34 cellular contexts compared by ENCODE assay signal in the genomic region with DNA sequence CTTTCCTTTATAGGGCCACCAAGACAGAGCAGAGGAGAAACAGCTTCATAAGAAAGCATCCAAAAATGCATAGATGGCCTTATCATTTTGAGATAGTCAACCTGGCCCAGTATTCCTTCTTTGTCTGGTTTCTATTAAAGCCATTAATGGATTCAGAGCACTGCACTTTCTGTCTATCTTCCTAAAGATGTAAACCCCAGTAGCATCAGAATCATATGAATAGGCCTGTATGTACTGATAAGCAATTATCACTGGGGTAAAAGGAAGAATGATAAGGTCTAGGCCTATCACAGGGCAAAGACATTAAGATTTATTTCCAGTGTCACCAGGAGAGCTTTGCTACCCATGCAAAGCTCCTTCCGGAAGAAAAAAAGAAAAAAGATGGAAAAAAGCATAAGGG.
DNase-seq lines count a peak whose midpoint lies in the region; ATAC-seq and TF ChIP-seq lines count a peak whose summit lies in the region.
"Had no signal": no experiment of that assay in that cellular context is flagged by ENCODE, and none has a peak within 500 bp of the region (broad histone marks: within the 10 kb centered on the region; RNA-seq: fewer than 3 reads in every experiment).

No MANE protein-coding gene starts in this region.

- TF ChIP-seq EP300 in SK-N-SH (IDR thresholded peaks at IDR 0.05; ENCODE audit: borderline replicate concordance in 1 of 2, low read depth in 1 of 2, low read length in 1 of 2), result peak; percentile 35 to 100; a peak in 3 of 4 replicates

- H3K4me2 ChIP-seq in SK-N-SH, result no peak overlapping the region
- H3K4me2 ChIP-seq: A549, BLaER1 had no signal

- H3K4me3 Mint-ChIP-seq in endothelial cell (ENCODE audit: unreplicated experiment) (no peak overlapping the region), HFFc6 (no peak overlapping the region)
- H3K4me3 Mint-ChIP-seq in activated naive CD8-positive, alpha-beta T cell treated with anti-CD3 and anti-CD28 coated beads for 36 hours, result no peak overlapping the region
- H3K4me3 Mint-ChIP-seq: B cell; CD14-positive monocyte; CD4-positive, alpha-beta memory T cell; CD4-positive, alpha-beta T cell; CD4-positive, CD25-positive, alpha-beta regulatory T cell; CD8-positive, alpha-beta memory T cell; CD8-positive, alpha-beta T cell had no signal

- H4K20me1 ChIP-seq in SK-N-SH (ENCODE audit: insufficient read depth), result no peaks in the 10 kb centered on the region
- H4K20me1 ChIP-seq: BLaER1; BLaER1 treated with 17β-estradiol and CSF1 and Interleukin-3, amounts not matched to agents 10 nM and 100 nM had no signal

- H3K27me3 ChIP-seq in SK-N-SH (ENCODE audit: insufficient read depth), result no peaks in the 10 kb centered on the region
- H3K27me3 ChIP-seq: BE2C; BLaER1; BLaER1 treated with 17β-estradiol and CSF1 and Interleukin-3, amounts not matched to agents 10 nM and 100 nM had no signal

- ATAC-seq in SK-N-SH treated with all-trans-retinoic acid at 6 μM for 48 hours, result no peak; the same call in 2 of the 3 replicates
- ATAC-seq in HG02970 (IDR thresholded peaks at IDR 0.05; ENCODE audit: low FRiP score, unreplicated experiment), result no peak
- ATAC-seq: A549; CD8-positive, alpha-beta T cell had no signal

- no peaks in the 10 kb centered on the region for H3K9me3 ChIP-seq in SK-N-SH
- H3K9me3 ChIP-seq: A549; BE2C; BLaER1; BLaER1 treated with 17β-estradiol and CSF1 and Interleukin-3, amounts not matched to agents 10 nM and 100 nM; Caco-2 had no signal

- H3K4me1 Mint-ChIP-seq in endothelial cell (ENCODE audit: unreplicated experiment) (peaks cover 37% of the 10 kb centered on the region), HFFc6 (ENCODE audit: low read depth) (no peaks in the 10 kb centered on the region)
- H3K4me1 Mint-ChIP-seq in activated naive CD8-positive, alpha-beta T cell treated with anti-CD3 and anti-CD28 coated beads for 36 hours, result no peaks in the 10 kb centered on the region
- H3K4me1 Mint-ChIP-seq: B cell; CD14-positive monocyte; CD4-positive, alpha-beta memory T cell; CD4-positive, CD25-positive, alpha-beta regulatory T cell; CD8-positive, alpha-beta memory T cell had no signal

- no peaks in the 10 kb centered on the region for H3K36me3 ChIP-seq in SK-N-SH (replicated peaks in 1 of 2; ENCODE audit: control insufficient read depth in 1 of 2, insufficient read depth in 2 of 2, low read length in 1 of 2)
- H3K36me3 ChIP-seq: BE2C; BLaER1; BLaER1 treated with 17β-estradiol and CSF1 and Interleukin-3, amounts not matched to agents 10 nM and 100 nM had no signal

- DNase-seq in SK-N-DZ (ENCODE audit: low spot score) (peak; percentile 58), SK-N-SH (peak; percentile 61), endothelial cell (ENCODE audit: low spot score) (no peak), HFFc6 (no peak), NCI-H82 treated with DMSO at 0.1 percent for 48 hours (lab: John Stamatoyannopoulos, UW; ENCODE audit: unreplicated experiment) (no peak)
- DNase-seq in activated naive CD8-positive, alpha-beta T cell treated with anti-CD3 and anti-CD28 coated beads for 36 hours, result no peak
- DNase-seq: 8988T; ACHN; AML-193; BE2C; C1 segment of cervical spinal cord; Caco-2; Calu3; CD4-positive, alpha-beta memory T cell; CD4-positive, alpha-beta T cell; CD4-positive, CD25-positive, alpha-beta regulatory T cell; CD8-positive, alpha-beta memory T cell; CD8-positive, alpha-beta T cell; COR-L47; DMS 273 treated with DMSO at 0.1 percent for 48 hours; DMS153; DMS79; DMS79 treated with DMSO at 0.1 percent for 48 hours; DND-41; EL had no signal

- no peaks in the 10 kb centered on the region for H3F3A ChIP-seq in SK-N-SH (replicated peaks; ENCODE audit: insufficient read depth)

- no peak overlapping the region for H3K9ac ChIP-seq in SK-N-SH
- H3K9ac ChIP-seq: BLaER1; BLaER1 treated with 17β-estradiol and CSF1 and Interleukin-3, amounts not matched to agents 10 nM and 100 nM had no signal

- H3K9me3 Mint-ChIP-seq in endothelial cell (ENCODE audit: unreplicated experiment) (no peaks in the 10 kb centered on the region), HFFc6 (peaks cover 35% of the 10 kb centered on the region)
- H3K9me3 Mint-ChIP-seq in activated naive CD8-positive, alpha-beta T cell treated with anti-CD3 and anti-CD28 coated beads for 36 hours, result peaks cover 2% of the 10 kb centered on the region
- H3K9me3 Mint-ChIP-seq: CD4-positive, alpha-beta T cell had no signal

- peak overlapping the region; percentile 79 for H3K27ac Mint-ChIP-seq in endothelial cell (ENCODE audit: unreplicated experiment)
- H3K27ac Mint-ChIP-seq in HFFc6, result no peak overlapping the region
- H3K27ac Mint-ChIP-seq in activated naive CD8-positive, alpha-beta T cell treated with anti-CD3 and anti-CD28 coated beads for 36 hours, result no peak overlapping the region
- H3K27ac Mint-ChIP-seq: B cell; CD14-positive monocyte; CD4-positive, alpha-beta memory T cell; CD4-positive, alpha-beta T cell; CD4-positive, CD25-positive, alpha-beta regulatory T cell; CD8-positive, alpha-beta memory T cell; CD8-positive, alpha-beta T cell had no signal

- TF ChIP-seq CTCF in SK-N-SH (IDR thresholded peaks at IDR 0.05) (no peak), endothelial cell (IDR thresholded peaks at IDR 0.05; ENCODE audit: unreplicated experiment) (no peak), HFFc6 (IDR thresholded peaks at IDR 0.05) (no peak)

- POLR2A ChIA-PET in SK-N-SH (lab: Yijun Ruan, JAX), result no interaction called here

- H3K4me1 ChIP-seq in SK-N-SH (ENCODE audit: control insufficient read depth in 1 of 2, insufficient read depth in 2 of 2, low read depth in 1 of 2, low read length in 1 of 2), result peaks cover 0 to 14% of the 10 kb centered on the region in 2 experiments; a peak in 2 of 4 replicates
- H3K4me1 ChIP-seq: A549, BLaER1, Caco-2 had no signal

- no peak overlapping the region for H2AFZ ChIP-seq in SK-N-SH (ENCODE audit: low read depth)

- H3K36me3 Mint-ChIP-seq in endothelial cell (ENCODE audit: low read depth, unreplicated experiment) (no peaks in the 10 kb centered on the region), HFFc6 (ENCODE audit: low read depth) (no peaks in the 10 kb centered on the region)
- no peaks in the 10 kb centered on the region for H3K36me3 Mint-ChIP-seq in activated naive CD8-positive, alpha-beta T cell treated with anti-CD3 and anti-CD28 coated beads for 36 hours
- H3K36me3 Mint-ChIP-seq: CD14-positive monocyte; CD4-positive, alpha-beta memory T cell; CD4-positive, CD25-positive, alpha-beta regulatory T cell; CD8-positive, alpha-beta memory T cell; CD8-positive, alpha-beta T cell had no signal

- peak; percentile 44 for TF ChIP-seq RAD21 in SK-N-SH (IDR thresholded peaks at IDR 0.05; ENCODE audit: low read length)

- peaks cover 2% of the 10 kb centered on the region for H3K27me3 Mint-ChIP-seq in endothelial cell (ENCODE audit: unreplicated experiment)
- H3K27me3 Mint-ChIP-seq in HFFc6 (ENCODE audit: insufficient read depth), result no peaks in the 10 kb centered on the region
- no peaks in the 10 kb centered on the region for H3K27me3 Mint-ChIP-seq in activated naive CD8-positive, alpha-beta T cell treated with anti-CD3 and anti-CD28 coated beads for 36 hours
- H3K27me3 Mint-ChIP-seq: B cell; CD4-positive, alpha-beta memory T cell; CD4-positive, alpha-beta T cell; CD4-positive, CD25-positive, alpha-beta regulatory T cell; CD8-positive, alpha-beta memory T cell had no signal

- no peak overlapping the region for H3K4me3 ChIP-seq in SK-N-SH (ENCODE audit: low read depth in 2 of 2, low read length in 1 of 2)
- H3K4me3 ChIP-seq: A549; BLaER1; BLaER1 treated with 17β-estradiol and CSF1 and Interleukin-3, amounts not matched to agents 10 nM and 100 nM had no signal

- H3K27ac ChIP-seq in SK-N-SH (ENCODE audit: low read depth in 2 of 2, low read length in 1 of 2), result peak overlapping the region in 1 of 2 experiments; percentile 99; a peak in 2 of 4 replicates
- H3K27ac ChIP-seq: 22Rv1; A549; BLaER1; BLaER1 treated with 17β-estradiol and CSF1 and Interleukin-3, amounts not matched to agents 10 nM and 100 nM; C4-2B had no signal

- CTCF ChIA-PET in SK-N-SH (lab: Yijun Ruan, JAX), result interaction anchor here (0.7 to 1.6 kb wide), 3 partner anchors 36 to 279 kb away, joined by 3 to 6 read pairs (median 4); no protein-coding TSS in a partner anchor

- no peaks in the 10 kb centered on the region for H3K9me2 ChIP-seq in SK-N-SH

- WGBS in SK-N-SH (ENCODE audit: low lambda C conversion rate), result 34% methylated on average over 1 of the region's 1 CpG

- no peaks in the 10 kb centered on the region for H3K79me2 ChIP-seq in SK-N-SH (ENCODE audit: insufficient read depth)

TF ChIP-seq in SK-N-SH, 30 proteins besides CTCF, POLR2A, EP300 and RAD21 (continues in another document):
- TF ChIP-seq RCOR1 (IDR thresholded peaks at IDR 0.05; ENCODE audit: low read length) (peak; percentile 89), POLR2AphosphoS5 (IDR thresholded peaks at IDR 0.05; ENCODE audit: low read depth, low read length) (peak; percentile 63; the same call in 1 of the 2 replicates), CHD2 (IDR thresholded peaks at IDR 0.05; ENCODE audit: low read length, partially characterized antibody) (peak; percentile 81), FOXJ3 (CRISPR knock-in tag; IDR thresholded peaks at IDR 0.05) (peak; percentile 99), YY1 (IDR thresholded peaks at IDR 0.05; ENCODE audit: low read depth) (no peak), TCF12 (IDR thresholded peaks at IDR 0.05) (peak; percentile 75), GATA2 (CRISPR knock-in tag; IDR thresholded peaks at IDR 0.05) (peak; percentile 99), JUND (IDR thresholded peaks at IDR 0.05) (peak; percentile 46; the same call in 1 of the 2 replicates), SIN3A (IDR thresholded peaks at IDR 0.05; ENCODE audit: borderline replicate concordance, low read depth, low read length) (no peak), TEAD4 (IDR thresholded peaks at IDR 0.05; ENCODE audit: borderline replicate concordance, insufficient read depth) (peak; percentile 80; the same call in 1 of the 2 replicates)

TF ChIP-seq in SK-N-SH treated with all-trans-retinoic acid at 6 μM for 48 hours, 23 proteins besides CTCF, POLR2A, EP300 and RAD21 (continues in another document):
- TF ChIP-seq TOX (CRISPR knock-in tag; IDR thresholded peaks at IDR 0.05; ENCODE audit: borderline replicate concordance) (no peak), CSDC2 (CRISPR knock-in tag; IDR thresholded peaks at IDR 0.05) (no peak), GLIS3 (CRISPR knock-in tag; IDR thresholded peaks at IDR 0.05) (no peak), ZNF8 (CRISPR knock-in tag; IDR thresholded peaks at IDR 0.05) (no peak), ARNTL (CRISPR knock-in tag; IDR thresholded peaks at IDR 0.05; ENCODE audit: borderline replicate concordance, low read depth) (no peak)
- TF ChIP-seq, protein P1, sequence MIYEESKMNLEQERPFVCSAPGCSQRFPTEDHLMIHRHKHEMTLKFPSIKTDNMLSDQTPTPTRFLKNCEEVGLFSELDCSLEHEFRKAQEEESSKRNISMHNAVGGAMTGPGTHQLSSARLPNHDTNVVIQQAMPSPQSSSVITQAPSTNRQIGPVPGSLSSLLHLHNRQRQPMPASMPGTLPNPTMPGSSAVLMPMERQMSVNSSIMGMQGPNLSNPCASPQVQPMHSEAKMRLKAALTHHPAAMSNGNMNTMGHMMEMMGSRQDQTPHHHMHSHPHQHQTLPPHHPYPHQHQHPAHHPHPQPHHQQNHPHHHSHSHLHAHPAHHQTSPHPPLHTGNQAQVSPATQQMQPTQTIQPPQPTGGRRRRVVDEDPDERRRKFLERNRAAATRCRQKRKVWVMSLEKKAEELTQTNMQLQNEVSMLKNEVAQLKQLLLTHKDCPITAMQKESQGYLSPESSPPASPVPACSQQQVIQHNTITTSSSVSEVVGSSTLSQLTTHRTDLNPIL (CRISPR knock-in tag; IDR thresholded peaks at IDR 0.05; ENCODE audit: low read depth), result no peak

Comparison
In these comparisons a context has a peak if more than half of its experiments do, and no peak if none do; other contexts are left out.
1. DNase-seq: peak in SK-N-DZ (single experiment) and SK-N-SH (single experiment); none in endothelial cell (single experiment), HFFc6 (single experiment), activated naive CD8-positive, alpha-beta T cell treated with anti-CD3 and anti-CD28 coated beads for 36 hours (single experiment) and NCI-H82 treated with DMSO at 0.1 percent for 48 hours (single experiment).